8 cellular contexts compared by ENCODE assay signal in genomic region chr15:56956538-56956937, GRCh38.
"Had no signal": no experiment of that assay in that cellular context is flagged by ENCODE, and none has a peak within 500 bp of the region (broad histone marks: within the 10 kb centered on the region; RNA-seq: fewer than 3 reads in every experiment).

No MANE protein-coding gene starts in this region.

- H3K36me3 ChIP-seq: HAP-1 had no signal

- H3K9ac ChIP-seq: GM23248 had no signal

- H3K9me3 ChIP-seq: HAP-1 had no signal

- H3K4me3 ChIP-seq: GM23248, HAP-1, K562 had no signal

- FAIRE-seq: HTR-8/SVneo, K562 had no signal

- H3K27ac ChIP-seq: GM23248 had no signal

- DNase-seq: GM23248, GOT3, H7, IMR-90 had no signal

- ATAC-seq: HCT116, K562 had no signal
